Comparison of ENCODE assay signal across 12 cellular contexts in the genomic region with DNA sequence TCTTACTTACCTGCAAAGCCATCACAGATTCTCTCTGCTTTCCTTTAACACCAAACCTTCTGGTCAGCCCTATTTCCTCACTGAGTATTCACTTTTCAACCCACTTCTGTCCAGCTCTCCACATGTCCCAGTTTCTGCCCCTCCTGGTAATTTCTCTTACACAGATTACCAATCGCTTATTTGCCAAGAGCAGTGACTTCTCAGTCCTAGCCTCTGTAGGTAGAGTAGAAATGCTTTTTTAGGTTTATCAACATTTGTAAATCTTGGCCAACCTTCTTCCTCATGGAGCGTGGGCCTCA. TPM values are rescaled to one million over a fixed set of nuclear protein-coding genes. Genes with fewer than 3 reads are reported as not detected.
A peak's percentile ranks its signal among the peaks of the same experiment; 100 is the strongest.
DNase-seq lines count a peak whose midpoint lies in the region; ATAC-seq and TF ChIP-seq lines count a peak whose summit lies in the region.
"Had no signal": no experiment of that assay in that cellular context is flagged by ENCODE, and none has a peak within 500 bp of the region (broad histone marks: within the 10 kb centered on the region; RNA-seq: fewer than 3 reads in every experiment).

No MANE protein-coding gene starts in this region.

- no peak for ATAC-seq in WTC11
- ATAC-seq: gastroesophageal sphincter had no signal

- H3K27ac ChIP-seq in 22Rv1 = no peak overlapping the region
- no peak overlapping the region for H3K27ac ChIP-seq in CD8-positive, alpha-beta memory T cell (ENCODE audit: low read depth, low read length)
- H3K27ac ChIP-seq: gastroesophageal sphincter had no signal

- H3K4me1 Mint-ChIP-seq in CD8-positive, alpha-beta memory T cell = peaks cover 50 to 81% (median 77%) of the 10 kb centered on the region in 3 donors
- peaks cover 53% of the 10 kb centered on the region for H3K4me1 Mint-ChIP-seq in WTC11
- H3K4me1 Mint-ChIP-seq: immature natural killer cell had no signal

- H3K9me3 ChIP-seq in CD8-positive, alpha-beta memory T cell (ENCODE audit: low read length) = no peaks in the 10 kb centered on the region
- H3K9me3 ChIP-seq: gastroesophageal sphincter had no signal

- no peak overlapping the region for H3K4me3 ChIP-seq in CD8-positive, alpha-beta memory T cell (ENCODE audit: low read length)
- no peak overlapping the region for H3K4me3 ChIP-seq in foreskin fibroblast (ENCODE audit: low read depth in 1 of 2, low read length in 2 of 2)
- H3K4me3 ChIP-seq: gastroesophageal sphincter had no signal

- no peaks in the 10 kb centered on the region for H3K27me3 ChIP-seq in CD8-positive, alpha-beta memory T cell (ENCODE audit: insufficient read depth, low read length, poor library complexity, severe bottlenecking)
- H3K27me3 ChIP-seq: gastroesophageal sphincter had no signal

- no peaks in the 10 kb centered on the region for H3K36me3 ChIP-seq in CD8-positive, alpha-beta memory T cell (ENCODE audit: insufficient read depth, low read length)
- H3K36me3 ChIP-seq: gastroesophageal sphincter had no signal

- no peak overlapping the region for H3K4me3 Mint-ChIP-seq in CD8-positive, alpha-beta memory T cell
- peak overlapping the region; percentile 47; the same call in 1 of the 2 replicates for H3K4me3 Mint-ChIP-seq in WTC11
- H3K4me3 Mint-ChIP-seq: immature natural killer cell had no signal

- DNase-seq in CD8-positive, alpha-beta memory T cell = no peak
- DNase-seq in WTC11 (ENCODE audit: low spot score) = no peak
- DNase-seq in foreskin fibroblast = no peak
- no peak for DNase-seq in GOT3 (lab: John Stamatoyannopoulos, UW)
- no peak for DNase-seq in GM03348 (ENCODE audit: low spot score)
- DNase-seq in RPMI8226 = no peak
- no peak for DNase-seq in NCI-H1048 (lab: John Stamatoyannopoulos, UW)
- DNase-seq: central memory CD4-positive, alpha-beta T cell; NCI-H2029 had no signal

- H3K36me3 Mint-ChIP-seq in CD8-positive, alpha-beta memory T cell = peaks cover 0 to 3% (median 3%) of the 10 kb centered on the region in 3 donors
- H3K36me3 Mint-ChIP-seq in WTC11 = no peaks in the 10 kb centered on the region; the same call in 1 of the 2 replicates
- H3K36me3 Mint-ChIP-seq: immature natural killer cell had no signal

- H3K4me1 ChIP-seq in CD8-positive, alpha-beta memory T cell (ENCODE audit: insufficient read depth, low read length) = peaks cover 48% of the 10 kb centered on the region

- H3K27ac Mint-ChIP-seq in CD8-positive, alpha-beta memory T cell = peak overlapping the region in 5 of 8 donors; percentile 6 to 72 (median 23)
- H3K27ac Mint-ChIP-seq in WTC11 = peak overlapping the region; percentile 67

- peak; percentile 44 for TF ChIP-seq CTCF in 22Rv1 (IDR thresholded peaks at IDR 0.05)
- TF ChIP-seq CTCF in WTC11 (IDR thresholded peaks at IDR 0.05) = 0 out of 2 replicates have a peak, but pooled peaks have one; percentile 0
- TF ChIP-seq CTCF in foreskin fibroblast (IDR thresholded peaks at IDR 0.05; ENCODE audit: low read depth, low read length) = peak; percentile 2

- CTCF ChIA-PET in CD8-positive, alpha-beta memory T cell (lab: Charles Lee) = interaction anchor here (1.3 to 23.6 kb wide), 4 partner anchors 8 to 36 kb away, joined by 4 to 403 read pairs (median 22); a partner anchor contains a TSS
- CTCF ChIA-PET in WTC11 (lab: Charles Lee) = interaction anchor here (0.9 to 5.1 kb wide), 3 partner anchors 68 to 163 kb away, joined by 3 to 22 read pairs (median 6); no protein-coding TSS in a partner anchor

- H3K9me3 Mint-ChIP-seq in CD8-positive, alpha-beta memory T cell = no peaks in the 10 kb centered on the region
- H3K9me3 Mint-ChIP-seq in WTC11 = no peaks in the 10 kb centered on the region
- H3K9me3 Mint-ChIP-seq: immature natural killer cell had no signal

- POLR2A ChIA-PET in CD8-positive, alpha-beta memory T cell (lab: Charles Lee) = interaction anchor here (0.5 to 1.3 kb wide), 4 partner anchors 9 to 122 kb away, joined by 3 to 7 read pairs (median 4); no protein-coding TSS in a partner anchor
- POLR2A ChIA-PET in WTC11 (lab: Charles Lee) = no interaction called here

- H3K27me3 Mint-ChIP-seq in CD8-positive, alpha-beta memory T cell = no peaks in the 10 kb centered on the region
- H3K27me3 Mint-ChIP-seq in WTC11 (ENCODE audit: low read depth) = no peaks in the 10 kb centered on the region

TF ChIP-seq in WTC11, 78 proteins besides CTCF, POLR2A, EP300 and RAD21 (continues in another document):
- no peak for TF ChIP-seq SMAD3 (CRISPR knock-in tag; IDR thresholded peaks at IDR 0.05; ENCODE audit: borderline replicate concordance)
- TF ChIP-seq, protein P1, sequence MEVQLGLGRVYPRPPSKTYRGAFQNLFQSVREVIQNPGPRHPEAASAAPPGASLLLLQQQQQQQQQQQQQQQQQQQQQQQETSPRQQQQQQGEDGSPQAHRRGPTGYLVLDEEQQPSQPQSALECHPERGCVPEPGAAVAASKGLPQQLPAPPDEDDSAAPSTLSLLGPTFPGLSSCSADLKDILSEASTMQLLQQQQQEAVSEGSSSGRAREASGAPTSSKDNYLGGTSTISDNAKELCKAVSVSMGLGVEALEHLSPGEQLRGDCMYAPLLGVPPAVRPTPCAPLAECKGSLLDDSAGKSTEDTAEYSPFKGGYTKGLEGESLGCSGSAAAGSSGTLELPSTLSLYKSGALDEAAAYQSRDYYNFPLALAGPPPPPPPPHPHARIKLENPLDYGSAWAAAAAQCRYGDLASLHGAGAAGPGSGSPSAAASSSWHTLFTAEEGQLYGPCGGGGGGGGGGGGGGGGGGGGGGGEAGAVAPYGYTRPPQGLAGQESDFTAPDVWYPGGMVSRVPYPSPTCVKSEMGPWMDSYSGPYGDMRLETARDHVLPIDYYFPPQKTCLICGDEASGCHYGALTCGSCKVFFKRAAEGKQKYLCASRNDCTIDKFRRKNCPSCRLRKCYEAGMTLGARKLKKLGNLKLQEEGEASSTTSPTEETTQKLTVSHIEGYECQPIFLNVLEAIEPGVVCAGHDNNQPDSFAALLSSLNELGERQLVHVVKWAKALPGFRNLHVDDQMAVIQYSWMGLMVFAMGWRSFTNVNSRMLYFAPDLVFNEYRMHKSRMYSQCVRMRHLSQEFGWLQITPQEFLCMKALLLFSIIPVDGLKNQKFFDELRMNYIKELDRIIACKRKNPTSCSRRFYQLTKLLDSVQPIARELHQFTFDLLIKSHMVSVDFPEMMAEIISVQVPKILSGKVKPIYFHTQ (CRISPR knock-in tag; IDR thresholded peaks at IDR 0.05) = no peak
- TF ChIP-seq, protein P2, sequence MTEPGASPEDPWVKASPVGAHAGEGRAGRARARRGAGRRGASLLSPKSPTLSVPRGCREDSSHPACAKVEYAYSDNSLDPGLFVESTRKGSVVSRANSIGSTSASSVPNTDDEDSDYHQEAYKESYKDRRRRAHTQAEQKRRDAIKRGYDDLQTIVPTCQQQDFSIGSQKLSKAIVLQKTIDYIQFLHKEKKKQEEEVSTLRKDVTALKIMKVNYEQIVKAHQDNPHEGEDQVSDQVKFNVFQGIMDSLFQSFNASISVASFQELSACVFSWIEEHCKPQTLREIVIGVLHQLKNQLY (CRISPR knock-in tag; IDR thresholded peaks at IDR 0.05) = no peak
- TF ChIP-seq JUN (CRISPR knock-in tag; IDR thresholded peaks at IDR 0.05) = no peak
- TF ChIP-seq, protein P3, sequence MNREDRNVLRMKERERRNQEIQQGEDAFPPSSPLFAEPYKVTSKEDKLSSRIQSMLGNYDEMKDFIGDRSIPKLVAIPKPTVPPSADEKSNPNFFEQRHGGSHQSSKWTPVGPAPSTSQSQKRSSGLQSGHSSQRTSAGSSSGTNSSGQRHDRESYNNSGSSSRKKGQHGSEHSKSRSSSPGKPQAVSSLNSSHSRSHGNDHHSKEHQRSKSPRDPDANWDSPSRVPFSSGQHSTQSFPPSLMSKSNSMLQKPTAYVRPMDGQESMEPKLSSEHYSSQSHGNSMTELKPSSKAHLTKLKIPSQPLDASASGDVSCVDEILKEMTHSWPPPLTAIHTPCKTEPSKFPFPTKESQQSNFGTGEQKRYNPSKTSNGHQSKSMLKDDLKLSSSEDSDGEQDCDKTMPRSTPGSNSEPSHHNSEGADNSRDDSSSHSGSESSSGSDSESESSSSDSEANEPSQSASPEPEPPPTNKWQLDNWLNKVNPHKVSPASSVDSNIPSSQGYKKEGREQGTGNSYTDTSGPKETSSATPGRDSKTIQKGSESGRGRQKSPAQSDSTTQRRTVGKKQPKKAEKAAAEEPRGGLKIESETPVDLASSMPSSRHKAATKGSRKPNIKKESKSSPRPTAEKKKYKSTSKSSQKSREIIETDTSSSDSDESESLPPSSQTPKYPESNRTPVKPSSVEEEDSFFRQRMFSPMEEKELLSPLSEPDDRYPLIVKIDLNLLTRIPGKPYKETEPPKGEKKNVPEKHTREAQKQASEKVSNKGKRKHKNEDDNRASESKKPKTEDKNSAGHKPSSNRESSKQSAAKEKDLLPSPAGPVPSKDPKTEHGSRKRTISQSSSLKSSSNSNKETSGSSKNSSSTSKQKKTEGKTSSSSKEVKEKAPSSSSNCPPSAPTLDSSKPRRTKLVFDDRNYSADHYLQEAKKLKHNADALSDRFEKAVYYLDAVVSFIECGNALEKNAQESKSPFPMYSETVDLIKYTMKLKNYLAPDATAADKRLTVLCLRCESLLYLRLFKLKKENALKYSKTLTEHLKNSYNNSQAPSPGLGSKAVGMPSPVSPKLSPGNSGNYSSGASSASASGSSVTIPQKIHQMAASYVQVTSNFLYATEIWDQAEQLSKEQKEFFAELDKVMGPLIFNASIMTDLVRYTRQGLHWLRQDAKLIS (CRISPR knock-in tag; IDR thresholded peaks at IDR 0.05; ENCODE audit: borderline replicate concordance) = no peak
- no peak for TF ChIP-seq ZNF263 (CRISPR knock-in tag; IDR thresholded peaks at IDR 0.05; ENCODE audit: low read depth)
- TF ChIP-seq CBFB (CRISPR knock-in tag; IDR thresholded peaks at IDR 0.05; ENCODE audit: low read depth) = no peak
- TF ChIP-seq, protein P4, sequence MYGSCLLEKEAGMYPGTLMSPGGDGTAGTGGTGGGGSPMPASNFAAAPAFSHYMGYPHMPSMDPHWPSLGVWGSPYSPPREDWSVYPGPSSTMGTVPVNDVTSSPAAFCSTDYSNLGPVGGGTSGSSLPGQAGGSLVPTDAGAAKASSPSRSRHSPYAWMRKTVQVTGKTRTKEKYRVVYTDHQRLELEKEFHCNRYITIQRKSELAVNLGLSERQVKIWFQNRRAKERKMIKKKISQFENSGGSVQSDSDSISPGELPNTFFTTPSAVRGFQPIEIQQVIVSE (CRISPR knock-in tag; IDR thresholded peaks at IDR 0.05; ENCODE audit: borderline replicate concordance) = no peak

RNA-seq across cellular contexts. Expression of a gene that starts 33.6 kb away (rescaled TPM):
- total RNA-seq in CD8-positive, alpha-beta memory T cell = 10 to 100 TPM; 61.4 to 63.5 TPM
- 19.7 TPM for polyA plus RNA-seq in CD8-positive, alpha-beta memory T cell
- 1.8 to 2.2 TPM (median 2.1 TPM) in 3 replicates for total RNA-seq in WTC11 (2021)

Comparison
In these comparisons a context has a peak if more than half of its experiments do, and no peak if none do; other contexts are left out.
1. RNA of a gene that starts 33.6 kb away (total RNA-seq): 61.4 to 63.5 TPM in CD8-positive, alpha-beta memory T cell; 1.8 to 2.2 TPM in WTC11; every median in the first group is over 10 times any median in the second.
2. Peak in every context shown above with its lines, with median percentiles within 50 percentile points of each other: CTCF ChIP-seq.